Comparison of ENCODE assay signal across 15 cellular contexts in the genomic region with DNA sequence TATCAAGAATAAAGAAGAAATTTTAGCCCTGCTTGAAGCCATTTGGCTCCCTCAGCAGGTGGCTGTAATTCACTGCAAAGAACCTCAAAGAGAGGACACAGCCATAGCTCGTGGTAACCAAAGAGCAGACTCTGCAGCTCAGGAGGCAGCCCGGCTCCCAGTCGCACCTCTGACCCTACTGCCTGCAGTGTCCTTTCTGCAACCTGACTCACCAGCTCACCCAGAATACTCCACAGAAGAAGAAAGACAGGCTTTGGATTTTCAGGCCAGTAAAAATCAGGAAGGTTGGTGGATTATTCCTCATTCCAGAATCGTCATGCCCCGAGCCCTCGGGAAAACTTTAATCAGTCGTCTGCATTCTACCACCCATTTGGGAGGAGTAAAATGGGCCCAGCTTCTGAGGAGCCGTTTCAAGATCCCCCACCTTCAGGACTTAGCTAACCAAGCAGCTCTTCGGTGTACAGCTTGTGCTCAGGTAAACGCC. TPM values are rescaled to one million over a fixed set of nuclear protein-coding genes. Genes with fewer than 3 reads are reported as not detected.
DNase-seq lines count a peak whose midpoint lies in the region; ATAC-seq and TF ChIP-seq lines count a peak whose summit lies in the region.
"Had no signal": no experiment of that assay in that cellular context is flagged by ENCODE, and none has a peak within 500 bp of the region (broad histone marks: within the 10 kb centered on the region; RNA-seq: fewer than 3 reads in every experiment).

No MANE protein-coding gene starts in this region.

- TF ChIP-seq CTCF in AG09309 (IDR thresholded peaks at IDR 0.05; ENCODE audit: control insufficient read depth, insufficient read depth, low read depth, low read length, missing control alignments) (peak; percentile 13), Panc1 (IDR thresholded peaks at IDR 0.05) (peak; percentile 47), foreskin keratinocyte (conservative IDR thresholded peaks at IDR 0.05) (peak; percentile 45)

- POLR2A ChIA-PET in Panc1 (lab: Charles Lee): no interaction called here

- H3K27me3 ChIP-seq in H7 (ENCODE audit: control insufficient read depth, insufficient read depth, low read length): no peaks in the 10 kb centered on the region
- no peaks in the 10 kb centered on the region for H3K27me3 ChIP-seq in Panc1 (ENCODE audit: control insufficient read depth, insufficient read depth, low read length)
- H3K27me3 ChIP-seq in foreskin keratinocyte: no peaks in the 10 kb centered on the region
- H3K27me3 ChIP-seq: left lung had no signal

- BruUV-seq in Panc1 (replicated peaks; lab: Mats Ljungman, UMichigan): no TSS peak

- H3K4me3 ChIP-seq in AG09309 (ENCODE audit: control insufficient read depth, low read depth, low read length) (no peak overlapping the region), H7 (ENCODE audit: insufficient read depth, low read depth, low read length) (no peak overlapping the region), Panc1 (ENCODE audit: low read depth in 2 of 2, low read length in 2 of 2) (no peak overlapping the region)
- H3K4me3 ChIP-seq: left lung had no signal

- intact Hi-C loops in Panc1 (cut with micrococcal nuclease; ENCODE audit: unreplicated experiment): no loop called here

- H3K27ac ChIP-seq in Panc1 (ENCODE audit: low read length): no peak overlapping the region
- no peak overlapping the region for H3K27ac ChIP-seq in foreskin keratinocyte
- H3K27ac ChIP-seq: left lung had no signal

- H3K36me3 ChIP-seq in H7 (replicated peaks; ENCODE audit: control insufficient read depth, insufficient read depth, low read length) (no peaks in the 10 kb centered on the region), Panc1 (ENCODE audit: control insufficient read depth, insufficient read depth, low read length) (no peaks in the 10 kb centered on the region)
- H3K36me3 ChIP-seq: left lung had no signal

- H3K4me1 ChIP-seq in Panc1 (ENCODE audit: control insufficient read depth, insufficient read depth, low read length) (0 out of 2 replicates have a peak, but pooled peaks cover 2% of the 10 kb centered on the region), foreskin keratinocyte (no peaks in the 10 kb centered on the region)
- H3K4me1 ChIP-seq: left lung had no signal

- in situ Hi-C loops in Panc1 (cut with HindIII; ENCODE audit: low pct_unique_long_range_greater_than_20kb, low sequenced_read_pairs): no loop called here

- no peak for DNase-seq in AG09309 (ENCODE audit: low read depth)
- peak; percentile 10 for DNase-seq in H7
- DNase-seq in Panc1 (ENCODE audit: low read depth, low spot score): no peak
- no peak for DNase-seq in foreskin keratinocyte
- no peak for DNase-seq in HuH-7.5 (ENCODE audit: low spot score)
- no peak for DNase-seq in effector CD8-positive, alpha-beta T cell (lab: John Stamatoyannopoulos, UW)
- DNase-seq in amygdala (lab: John Stamatoyannopoulos, UW): no peak
- DNase-seq in NCI-H345 treated with DMSO at 0.1 percent for 48 hours (lab: John Stamatoyannopoulos, UW; ENCODE audit: unreplicated experiment): no peak
- DNase-seq: activated CD4-positive, alpha-beta T cell treated with anti-CD3 and anti-CD28 coated beads, Interleukin-2, amount 50 U/mL, for 4 hours; activated effector memory CD4-positive, alpha-beta T cell treated with Interleukin-2 at 50 U/mL for 16 hours; DMS79; head of caudate nucleus; left lung; NCI-H446; right cardiac atrium had no signal

- H3K9me3 ChIP-seq in Panc1 (ENCODE audit: control insufficient read depth, insufficient read depth, low read depth, low read length): no peaks in the 10 kb centered on the region
- H3K9me3 ChIP-seq: left lung had no signal

- no peak for ATAC-seq in Panc1
- no peak for ATAC-seq in foreskin keratinocyte
- ATAC-seq: left lung, right cardiac atrium had no signal

- CTCF ChIA-PET in Panc1 (lab: Charles Lee): no interaction called here

RNA-seq across cellular contexts. Expression of a gene that starts 38.6 kb away (rescaled TPM):
- total RNA-seq in H7 (2014; rRNA removed; shearing (Covaris generic)): 15.3 and 19.6 TPM in 2 replicates
- 20.1 TPM for total RNA-seq in Panc1 (2021; ENCODE audit: unreplicated experiment)
- polyA plus RNA-seq in Panc1 (2012; ENCODE audit: insufficient read length): 8.8 TPM
- total RNA-seq in foreskin keratinocyte: 19.7 and 20.5 TPM in 2 replicates
- 3.3 and 3.7 TPM in 2 replicates for polyA plus RNA-seq in foreskin keratinocyte

RNA-seq across cellular contexts. Expression of a gene that starts 48.2 kb away (rescaled TPM):
- 1,928 and 2,088 TPM in 2 replicates for total RNA-seq in H7 (2014; rRNA removed; shearing (Covaris generic))
- total RNA-seq in Panc1 (2021; ENCODE audit: unreplicated experiment): 1,155 TPM
- 1,075 TPM for polyA plus RNA-seq in Panc1 (2012; ENCODE audit: insufficient read length)
- total RNA-seq in foreskin keratinocyte: 983 and 1,035 TPM in 2 replicates
- 1,671 and 1,692 TPM in 2 replicates for polyA plus RNA-seq in foreskin keratinocyte
